1 cellular context compared by ENCODE assay signal in genomic region chr14:31944256-31945073, GRCh38.
TF ChIP-seq lines count a peak whose summit lies in the region.

No MANE protein-coding gene starts in this region.

TF ChIP-seq in HepG2, 621 proteins besides CTCF, POLR2A, EP300 and RAD21 (continued from another document and continues in another):
- TF ChIP-seq DZIP1 (CRISPR knock-in tag; IDR thresholded peaks at IDR 0.05) (0 out of 2 replicates have a peak, but pooled peaks have one; percentile 68), ZNF781 (CRISPR knock-in tag; IDR thresholded peaks at IDR 0.05; ENCODE audit: borderline replicate concordance, not compliant biosample characterization) (peak; percentile 68), ZNF256 (CRISPR knock-in tag; conservative IDR thresholded peaks at IDR 0.05) (no peak; the same call in 1 of the 2 replicates), HNF4G (IDR thresholded peaks at IDR 0.05; ENCODE audit: borderline replicate concordance, low read depth, low read length) (peak; percentile 84), HNF4G (CRISPR knock-in tag; IDR thresholded peaks at IDR 0.05; ENCODE audit: borderline replicate concordance, low read depth) (peak; percentile 83; the same call in 1 of the 2 replicates), TCF7 (IDR thresholded peaks at IDR 0.05; ENCODE audit: low read depth) (peak; percentile 85), DRAP1 (CRISPR knock-in tag; IDR thresholded peaks at IDR 0.05) (peak; percentile 62; the same call in 1 of the 2 replicates), ZNF770 (CRISPR knock-in tag; IDR thresholded peaks at IDR 0.05) (peak; percentile 34; the same call in 1 of the 2 replicates), ZNF644 (CRISPR knock-in tag; IDR thresholded peaks at IDR 0.05; ENCODE audit: low read depth) (peak; percentile 90), DMAP1 (CRISPR knock-in tag; IDR thresholded peaks at IDR 0.05) (peak; percentile 89), ZNF207 (IDR thresholded peaks at IDR 0.05; ENCODE audit: borderline replicate concordance) (no peak), ZNF782 (CRISPR knock-in tag; IDR thresholded peaks at IDR 0.05; ENCODE audit: borderline replicate concordance) (no peak), ZNF264 (CRISPR knock-in tag; IDR thresholded peaks at IDR 0.05) (no peak), ZNF142 (CRISPR knock-in tag; IDR thresholded peaks at IDR 0.05) (0 out of 2 replicates have a peak, but pooled peaks have one; percentile 75), HNRNPH1 (optimal IDR thresholded peaks at IDR 0.05; ENCODE audit: low read depth, low read length) (peak; percentile 67), PCBP1 (IDR thresholded peaks at IDR 0.05; ENCODE audit: borderline replicate concordance, low read depth, low read length) (no peak), WIZ (CRISPR knock-in tag; IDR thresholded peaks at IDR 0.05) (no peak), PREB (CRISPR knock-in tag; IDR thresholded peaks at IDR 0.05) (peak; percentile 53; the same call in 1 of the 2 replicates), BORCS8-MEF2B (CRISPR knock-in tag; IDR thresholded peaks at IDR 0.05) (peak; percentile 14; the same call in 1 of the 2 replicates), ZNF768 (CRISPR knock-in tag; IDR thresholded peaks at IDR 0.05) (no peak), CCAR2 (optimal IDR thresholded peaks at IDR 0.05; ENCODE audit: low read depth, low read length) (peak; percentile 73), AHR (CRISPR knock-in tag; IDR thresholded peaks at IDR 0.05) (no peak), SKIL (CRISPR knock-in tag; IDR thresholded peaks at IDR 0.05; ENCODE audit: borderline replicate concordance) (peak; percentile 30; the same call in 1 of the 2 replicates), TARDBP (CRISPR knock-in tag; IDR thresholded peaks at IDR 0.05) (peak; percentile 63; the same call in 1 of the 2 replicates), GATAD1 (CRISPR knock-in tag; IDR thresholded peaks at IDR 0.05) (peak; percentile 60; the same call in 1 of the 2 replicates), MTF2 (CRISPR knock-in tag; IDR thresholded peaks at IDR 0.05; ENCODE audit: borderline replicate concordance) (no peak), MIER3 (CRISPR knock-in tag; IDR thresholded peaks at IDR 0.05; ENCODE audit: borderline replicate concordance) (peak; percentile 83), MYNN (CRISPR knock-in tag; IDR thresholded peaks at IDR 0.05; ENCODE audit: low read depth) (0 out of 2 replicates have a peak, but pooled peaks have one; percentile 28), ZNF414 (CRISPR knock-in tag; IDR thresholded peaks at IDR 0.05) (peak; percentile 44; the same call in 1 of the 2 replicates), SALL1 (CRISPR knock-in tag; IDR thresholded peaks at IDR 0.05) (peak; percentile 55), ZNF746 (CRISPR knock-in tag; IDR thresholded peaks at IDR 0.05) (peak; percentile 7), ZNF484 (CRISPR knock-in tag; IDR thresholded peaks at IDR 0.05; ENCODE audit: borderline replicate concordance, low read depth) (no peak), HNF4A (CRISPR knock-in tag; IDR thresholded peaks at IDR 0.05) (peak; percentile 97), SMC3 (IDR thresholded peaks at IDR 0.05; ENCODE audit: low read length) (peak; percentile 28; the same call in 1 of the 2 replicates), RELA (CRISPR knock-in tag; IDR thresholded peaks at IDR 0.05) (no peak), SMYD3 (CRISPR knock-in tag; IDR thresholded peaks at IDR 0.05) (no peak), BRD4 (CRISPR knock-in tag; IDR thresholded peaks at IDR 0.05) (peak; percentile 76; the same call in 1 of the 2 replicates), ZNF609 (CRISPR knock-in tag; IDR thresholded peaks at IDR 0.05; ENCODE audit: borderline replicate concordance) (0 out of 2 replicates have a peak, but pooled peaks have one; percentile 47), FLYWCH1 (CRISPR knock-in tag; IDR thresholded peaks at IDR 0.05) (no peak), RFXAP (CRISPR knock-in tag; IDR thresholded peaks at IDR 0.05; ENCODE audit: borderline replicate concordance) (peak; percentile 67; the same call in 1 of the 2 replicates), ZNF790 (CRISPR knock-in tag; IDR thresholded peaks at IDR 0.05; ENCODE audit: borderline replicate concordance) (peak; percentile 33; the same call in 1 of the 2 replicates), PHF8 (CRISPR knock-in tag; IDR thresholded peaks at IDR 0.05) (no peak), NAIF1 (CRISPR knock-in tag; IDR thresholded peaks at IDR 0.05; ENCODE audit: borderline replicate concordance) (no peak), ZMAT3 (CRISPR knock-in tag; conservative IDR thresholded peaks at IDR 0.05) (peak; percentile 67)
